Comparison of ENCODE assay signal across 29 cellular contexts in genomic region chr7:17779381-17779780, GRCh38.
"Had no signal": no experiment of that assay in that cellular context is flagged by ENCODE, and none has a peak within 500 bp of the region (broad histone marks: within the 10 kb centered on the region; RNA-seq: fewer than 3 reads in every experiment).

No MANE protein-coding gene starts in this region.

- H3K9me3 Mint-ChIP-seq: stimulated activated effector memory CD8-positive, alpha-beta T cell treated with anti-CD3 and anti-CD28 coated beads, Interleukin-12 subunit alpha, Interleukin-12 subunit beta, amount 100 ng/mL, for 72 hours; stimulated activated memory B cell treated with anti-CD40 and anti-IgM and Interleukin-4, amounts not matched to agents 10 μg/mL and 1 μg/mL and 100 μg/mL, for 72 hours; stimulated activated naive B cell treated with anti-CD40 and anti-IgM and Interleukin-4, amounts not matched to agents 10 μg/mL and 1 μg/mL and 100 μg/mL, for 72 hours; stimulated activated naive CD8-positive, alpha-beta T cell treated with anti-CD3 and anti-CD28 coated beads, Interleukin-15, amount 100 ng/mL, for 72 hours; stimulated activated naive CD8-positive, alpha-beta T cell treated with anti-CD3 and anti-CD28 coated beads, Interleukin-15, Interleukin-2, amounts not matched to agents 100 ng/mL and 50 ng/mL, for 24 hours; type B pancreatic cell had no signal

- H3K4me1 Mint-ChIP-seq: stimulated activated memory B cell treated with anti-CD40 and anti-IgM and Interleukin-4, amounts not matched to agents 10 μg/mL and 1 μg/mL and 100 μg/mL, for 72 hours; stimulated activated naive B cell treated with anti-CD40 and anti-IgM and Interleukin-4, amounts not matched to agents 10 μg/mL and 1 μg/mL and 100 μg/mL, for 72 hours; stimulated activated naive CD8-positive, alpha-beta T cell treated with anti-CD3 and anti-CD28 coated beads, Interleukin-15, amount 100 ng/mL, for 72 hours had no signal

- H3K4me3 Mint-ChIP-seq: stimulated activated effector memory CD8-positive, alpha-beta T cell treated with anti-CD3 and anti-CD28 coated beads, Interleukin-12 subunit alpha, Interleukin-12 subunit beta, amount 100 ng/mL, for 72 hours; stimulated activated memory B cell treated with anti-CD40 and anti-IgM and Interleukin-4, amounts not matched to agents 10 μg/mL and 1 μg/mL and 100 μg/mL, for 72 hours; stimulated activated naive B cell treated with anti-CD40 and anti-IgM and Interleukin-4, amounts not matched to agents 10 μg/mL and 1 μg/mL and 100 μg/mL, for 72 hours; stimulated activated naive CD8-positive, alpha-beta T cell treated with anti-CD3 and anti-CD28 coated beads, Interleukin-15, amount 100 ng/mL, for 72 hours; stimulated activated naive CD8-positive, alpha-beta T cell treated with anti-CD3 and anti-CD28 coated beads, Interleukin-15, Interleukin-2, amounts not matched to agents 100 ng/mL and 50 ng/mL, for 24 hours; type B pancreatic cell had no signal

- DNase-seq: stimulated activated CD4-positive, alpha-beta T cell treated with anti-CD3 and anti-CD28 coated beads, Interleukin-2, amount 100 ng/mL, for 48 hours; stimulated activated CD4-positive, alpha-beta T cell treated with anti-CD3 and anti-CD28 coated beads, Interleukin-4, amount 100 ng/mL, for 1 hour; stimulated activated CD4-positive, alpha-beta T cell treated with anti-CD3 and anti-CD28 coated beads, Interleukin-4, amount 100 ng/mL, for 24 hours; stimulated activated CD4-positive, alpha-beta T cell treated with anti-CD3 and anti-CD28 coated beads, Interleukin-4, amount 100 ng/mL, for 4 hours; stimulated activated CD8-positive, alpha-beta memory T cell treated with anti-CD3 and anti-CD28 coated beads, Interleukin-4, amount 100 ng/mL, for 48 hours; stimulated activated naive B cell treated with anti-CD40 and anti-IgM and Interleukin-4, amounts not matched to agents 10 μg/mL and 1 μg/mL and 100 μg/mL, for 72 hours; stimulated activated naive CD4-positive, alpha-beta T cell; stimulated activated naive CD4-positive, alpha-beta T cell treated with Interleukin-2 at 50 U/mL for 16 hours; stimulated activated naive CD8-positive, alpha-beta T cell treated with anti-CD3 and anti-CD28 coated beads, Interleukin-15, amount 100 ng/mL, for 72 hours; stimulated activated naive CD8-positive, alpha-beta T cell treated with anti-CD3 and anti-CD28 coated beads, Interleukin-15, Interleukin-2, amounts not matched to agents 100 U/mL and 50 U/mL, for 24 hours; stomach; substantia nigra; testis; thyroid gland; tibial artery; transverse colon; trophoblast cell; upper lobe of left lung; upper lobe of right lung; uterus had no signal

- H3K36me3 ChIP-seq: stomach, suprapubic skin, thoracic aorta, thyroid gland, tibial artery, tibial nerve, transverse colon, upper lobe of left lung, upper lobe of right lung, uterus, vagina had no signal

- H3K36me3 Mint-ChIP-seq: stimulated activated effector memory CD8-positive, alpha-beta T cell treated with anti-CD3 and anti-CD28 coated beads, Interleukin-12 subunit alpha, Interleukin-12 subunit beta, amount 100 ng/mL, for 72 hours; stimulated activated memory B cell treated with anti-CD40 and anti-IgM and Interleukin-4, amounts not matched to agents 10 μg/mL and 1 μg/mL and 100 μg/mL, for 72 hours; type B pancreatic cell had no signal

- ATAC-seq: stimulated activated effector memory CD8-positive, alpha-beta T cell treated with anti-CD3 and anti-CD28 coated beads, Interleukin-12 subunit alpha, Interleukin-12 subunit beta, amount 100 ng/mL, for 72 hours; stimulated activated memory B cell treated with anti-CD40 and anti-IgM and Interleukin-4, amounts not matched to agents 10 μg/mL and 1 μg/mL and 100 μg/mL, for 72 hours; stimulated activated naive B cell treated with anti-CD40 and anti-IgM and Interleukin-4, amounts not matched to agents 10 μg/mL and 1 μg/mL and 100 μg/mL, for 72 hours; stimulated activated naive CD8-positive, alpha-beta T cell treated with anti-CD3 and anti-CD28 coated beads, Interleukin-15, amount 100 ng/mL, for 72 hours; stimulated activated naive CD8-positive, alpha-beta T cell treated with anti-CD3 and anti-CD28 coated beads, Interleukin-15, Interleukin-2, amounts not matched to agents 100 U/mL and 50 U/mL, for 24 hours; upper lobe of right lung had no signal

- FAIRE-seq: urothelium cell line had no signal

- H3K27me3 ChIP-seq: stomach, suprapubic skin, testis, thyroid gland, tibial artery, tibial nerve, transverse colon, upper lobe of left lung, upper lobe of right lung, uterus, vagina had no signal

- H3K27ac Mint-ChIP-seq: stimulated activated effector memory CD8-positive, alpha-beta T cell treated with anti-CD3 and anti-CD28 coated beads, Interleukin-12 subunit alpha, Interleukin-12 subunit beta, amount 100 ng/mL, for 72 hours; stimulated activated memory B cell treated with anti-CD40 and anti-IgM and Interleukin-4, amounts not matched to agents 10 μg/mL and 1 μg/mL and 100 μg/mL, for 72 hours; stimulated activated naive B cell treated with anti-CD40 and anti-IgM and Interleukin-4, amounts not matched to agents 10 μg/mL and 1 μg/mL and 100 μg/mL, for 72 hours; stimulated activated naive CD8-positive, alpha-beta T cell treated with anti-CD3 and anti-CD28 coated beads, Interleukin-15, amount 100 ng/mL, for 72 hours; stimulated activated naive CD8-positive, alpha-beta T cell treated with anti-CD3 and anti-CD28 coated beads, Interleukin-15, Interleukin-2, amounts not matched to agents 100 ng/mL and 50 ng/mL, for 24 hours; type B pancreatic cell had no signal

- H3K4me3 ChIP-seq: stomach, suprapubic skin, testis, thoracic aorta, thyroid gland, tibial artery, tibial nerve, transverse colon, upper lobe of left lung, upper lobe of right lung, uterus, vagina had no signal

- H3K27me3 Mint-ChIP-seq: stimulated activated memory B cell treated with anti-CD40 and anti-IgM and Interleukin-4, amounts not matched to agents 10 μg/mL and 1 μg/mL and 100 μg/mL, for 72 hours; stimulated activated naive B cell treated with anti-CD40 and anti-IgM and Interleukin-4, amounts not matched to agents 10 μg/mL and 1 μg/mL and 100 μg/mL, for 72 hours; stimulated activated naive CD8-positive, alpha-beta T cell treated with anti-CD3 and anti-CD28 coated beads, Interleukin-15, amount 100 ng/mL, for 72 hours; stimulated activated naive CD8-positive, alpha-beta T cell treated with anti-CD3 and anti-CD28 coated beads, Interleukin-15, Interleukin-2, amounts not matched to agents 100 ng/mL and 50 ng/mL, for 24 hours; type B pancreatic cell had no signal
